8 cellular contexts compared by ENCODE assay signal in the genomic region with DNA sequence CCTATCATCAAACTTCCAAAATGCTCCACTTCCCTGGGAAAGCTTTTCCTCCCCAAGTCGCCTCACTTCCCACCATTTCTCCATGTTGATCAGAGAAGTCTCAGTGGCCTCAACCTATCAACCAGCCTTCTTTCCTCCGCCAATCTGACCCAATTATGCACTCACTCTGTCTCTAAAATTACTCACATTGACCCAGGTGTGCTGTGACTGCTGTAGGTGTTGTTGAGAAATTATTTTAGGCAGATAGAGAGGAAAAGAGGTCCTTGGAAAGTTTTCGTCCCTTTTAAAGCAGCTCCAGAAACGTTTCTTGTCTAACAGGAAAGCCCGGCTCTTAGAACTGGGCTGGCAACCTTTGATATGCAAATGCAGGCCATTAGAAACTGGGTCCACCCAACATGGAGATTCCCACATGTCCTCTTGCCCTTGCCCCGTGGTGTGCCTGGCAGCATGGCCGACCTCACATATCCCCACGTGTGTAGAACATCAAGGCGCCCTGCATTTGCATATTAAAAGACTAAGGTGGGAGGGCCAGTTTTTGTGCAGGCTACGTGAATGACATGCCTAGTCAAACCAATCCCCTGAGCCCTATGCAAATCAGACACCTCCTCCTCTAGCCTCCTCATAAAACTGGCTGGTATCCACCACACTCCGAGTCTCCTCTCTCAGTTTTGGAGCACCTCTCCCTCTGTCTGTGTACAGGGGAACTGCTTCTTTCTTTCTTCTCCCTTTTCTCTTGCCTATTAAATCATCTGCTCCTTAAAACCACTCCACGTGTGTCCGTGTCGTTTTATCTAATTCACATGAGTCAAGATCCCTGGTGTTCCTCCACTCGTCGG. TPM values are rescaled to one million over a fixed set of nuclear protein-coding genes. Genes with fewer than 3 reads are reported as not detected.
DNase-seq lines count a peak whose midpoint lies in the region; ATAC-seq and TF ChIP-seq lines count a peak whose summit lies in the region.

No MANE protein-coding gene starts in this region.

- H3K36me3 Mint-ChIP-seq in osteocyte (ENCODE audit: unreplicated experiment): no peaks in the 10 kb centered on the region

- 0 out of 2 replicates have a peak, but pooled peaks cover 8% of the 10 kb centered on the region for H3K27me3 ChIP-seq in GM23248 (replicated peaks; ENCODE audit: insufficient read depth)

- H3K27me3 Mint-ChIP-seq in osteocyte (ENCODE audit: unreplicated experiment): no peaks in the 10 kb centered on the region

- no peaks in the 10 kb centered on the region for H3F3A ChIP-seq in GM23248 (ENCODE audit: insufficient read depth)

- H4K20me1 ChIP-seq in GM23248 (ENCODE audit: insufficient read depth): no peaks in the 10 kb centered on the region

- H3K9me3 ChIP-seq in GM23248 (ENCODE audit: low read depth): no peaks in the 10 kb centered on the region

- peak; percentile 79 for DNase-seq in GM23248
- peak; percentile 91 for DNase-seq in NCI-H748 treated with DMSO at 0.1 percent for 48 hours (lab: John Stamatoyannopoulos, UW)
- no peak for DNase-seq in osteocyte (ENCODE audit: extremely low spot score, unreplicated experiment)
- DNase-seq in activated naive CD4-positive, alpha-beta T cell treated with Interleukin-2 at 50 U/mL for 16 hours: no peak
- no peak for DNase-seq in NCI-H1105 (lab: John Stamatoyannopoulos, UW)

- H3K9me2 ChIP-seq in GM23248 (ENCODE audit: insufficient read depth): no peaks in the 10 kb centered on the region

- H3K27ac Mint-ChIP-seq in osteocyte (ENCODE audit: unreplicated experiment): no peak overlapping the region

- in situ Hi-C loops in GM23248 (cut with MboI): loop anchor here (10.0 kb wide), 1 partner anchor 189 kb away; no protein-coding TSS in a partner anchor

- no peaks in the 10 kb centered on the region for H3K79me2 ChIP-seq in GM23248 (ENCODE audit: insufficient read depth)

- H3K27ac ChIP-seq in GM23248: no peak overlapping the region

- H3K4me1 Mint-ChIP-seq in osteocyte (ENCODE audit: unreplicated experiment): peaks cover 14% of the 10 kb centered on the region

- H3K9me3 Mint-ChIP-seq in osteocyte (ENCODE audit: unreplicated experiment): no peaks in the 10 kb centered on the region

- no peak overlapping the region for H3K9ac ChIP-seq in GM23248

- H3K4me1 ChIP-seq in GM23248 (ENCODE audit: insufficient read depth): no peaks in the 10 kb centered on the region

- 23 to 24% methylated on average over 16 of the region's 16 CpGs for WGBS in GM23248 (ENCODE audit: low coverage in 1 of 2, low lambda C conversion rate in 2 of 2, missing lambda C conversion rate in 2 of 2), 2 experiments

- H2AFZ ChIP-seq in GM23248: peak overlapping the region; percentile 19

- TF ChIP-seq CTCF in osteocyte (IDR thresholded peaks at IDR 0.05): peak; percentile 42

- H3K4me3 Mint-ChIP-seq in osteocyte (ENCODE audit: unreplicated experiment): no peak overlapping the region

- H3K36me3 ChIP-seq in GM23248 (ENCODE audit: low read depth): no peaks in the 10 kb centered on the region

- no peak overlapping the region for H3K4me3 ChIP-seq in GM23248

- peak; percentile 98 for ATAC-seq in esophagus mucosa
- no peak for ATAC-seq in GM21529 (IDR thresholded peaks at IDR 0.05; ENCODE audit: unreplicated experiment)
- no peak for ATAC-seq in HG03378 (IDR thresholded peaks at IDR 0.05; ENCODE audit: unreplicated experiment)

- peak overlapping the region; percentile 2 for H3K4me2 ChIP-seq in GM23248 (ENCODE audit: unreplicated experiment)

RNA-seq across cellular contexts. Expression of a gene that starts 12.9 kb away (rescaled TPM):
- total RNA-seq in GM23248 (2014; rRNA removed; shearing (Covaris generic)): not detected in 2 replicates
- not detected in 2 replicates for polyA plus RNA-seq in GM23248 (2016; fragmentation: Nextera tagmentation; extraction: Ambion mirVana)
- total RNA-seq in esophagus mucosa (1.8 TPM), osteocyte (0.31 and 0.46 TPM in 2 replicates)

Comparison
In these comparisons a context has a peak if more than half of its experiments do, and no peak if none do; other contexts are left out.
1. DNase-seq: peak in GM23248 (single experiment) and NCI-H748 treated with DMSO at 0.1 percent for 48 hours (single experiment); none in osteocyte (single experiment), activated naive CD4-positive, alpha-beta T cell treated with Interleukin-2 at 50 U/mL for 16 hours (single experiment) and NCI-H1105 (single experiment).